Comparison of ENCODE assay signal across 1 cellular context in genomic region chr17:75617675-75618074, GRCh38.
TF ChIP-seq lines count a peak whose summit lies in the region.

No MANE protein-coding gene starts in this region.

TF ChIP-seq in HepG2, 621 proteins besides CTCF, POLR2A, EP300 and RAD21:
- TF ChIP-seq AGO2 (optimal IDR thresholded peaks at IDR 0.05; ENCODE audit: low read depth, low read length) (peak; percentile 51), IKZF5 (CRISPR knock-in tag; IDR thresholded peaks at IDR 0.05) (no peak), MEIS1 (CRISPR knock-in tag; IDR thresholded peaks at IDR 0.05; ENCODE audit: borderline replicate concordance) (no peak), ZBTB38 (CRISPR knock-in tag; IDR thresholded peaks at IDR 0.05) (no peak), CBFB (CRISPR knock-in tag; IDR thresholded peaks at IDR 0.05) (no peak), ATM (IDR thresholded peaks at IDR 0.05; ENCODE audit: borderline replicate concordance) (no peak), AGO1 (IDR thresholded peaks at IDR 0.05; ENCODE audit: low read depth, low read length, poor library complexity, severe bottlenecking) (peak; percentile 28), DNMT1 (CRISPR knock-in tag; IDR thresholded peaks at IDR 0.05) (0 out of 2 replicates have a peak, but pooled peaks have one; percentile 27), ZNF703 (CRISPR knock-in tag; IDR thresholded peaks at IDR 0.05; ENCODE audit: borderline replicate concordance) (no peak)
- TF ChIP-seq, protein P1, sequence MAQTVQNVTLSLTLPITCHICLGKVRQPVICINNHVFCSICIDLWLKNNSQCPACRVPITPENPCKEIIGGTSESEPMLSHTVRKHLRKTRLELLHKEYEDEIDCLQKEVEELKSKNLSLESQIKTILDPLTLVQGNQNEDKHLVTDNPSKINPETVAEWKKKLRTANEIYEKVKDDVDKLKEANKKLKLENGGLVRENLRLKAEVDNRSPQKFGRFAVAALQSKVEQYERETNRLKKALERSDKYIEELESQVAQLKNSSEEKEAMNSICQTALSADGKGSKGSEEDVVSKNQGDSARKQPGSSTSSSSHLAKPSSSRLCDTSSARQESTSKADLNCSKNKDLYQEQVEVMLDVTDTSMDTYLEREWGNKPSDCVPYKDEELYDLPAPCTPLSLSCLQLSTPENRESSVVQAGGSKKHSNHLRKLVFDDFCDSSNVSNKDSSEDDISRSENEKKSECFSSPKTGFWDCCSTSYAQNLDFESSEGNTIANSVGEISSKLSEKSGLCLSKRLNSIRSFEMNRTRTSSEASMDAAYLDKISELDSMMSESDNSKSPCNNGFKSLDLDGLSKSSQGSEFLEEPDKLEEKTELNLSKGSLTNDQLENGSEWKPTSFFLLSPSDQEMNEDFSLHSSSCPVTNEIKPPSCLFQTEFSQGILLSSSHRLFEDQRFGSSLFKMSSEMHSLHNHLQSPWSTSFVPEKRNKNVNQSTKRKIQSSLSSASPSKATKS (CRISPR knock-in tag; IDR thresholded peaks at IDR 0.05) = no peak
